ENCODE assay signal across 1 cellular context in genomic region chr20:50743087-50743486, GRCh38.
TF ChIP-seq lines count a peak whose summit lies in the region.

No MANE protein-coding gene starts in this region.

TF ChIP-seq in SK-N-SH treated with all-trans-retinoic acid at 6 μM for 48 hours, 23 proteins besides CTCF, POLR2A, EP300 and RAD21 (continued from another document):
- TF ChIP-seq PATZ1 (CRISPR knock-in tag; IDR thresholded peaks at IDR 0.05; ENCODE audit: borderline replicate concordance): no peak
- no peak for TF ChIP-seq GLIS3 (CRISPR knock-in tag; IDR thresholded peaks at IDR 0.05)
- no peak; the same call in 1 of the 2 replicates for TF ChIP-seq TCF4 (CRISPR knock-in tag; IDR thresholded peaks at IDR 0.05; ENCODE audit: borderline replicate concordance)
